ENCODE assay signal across 19 cellular contexts in the genomic region with DNA sequence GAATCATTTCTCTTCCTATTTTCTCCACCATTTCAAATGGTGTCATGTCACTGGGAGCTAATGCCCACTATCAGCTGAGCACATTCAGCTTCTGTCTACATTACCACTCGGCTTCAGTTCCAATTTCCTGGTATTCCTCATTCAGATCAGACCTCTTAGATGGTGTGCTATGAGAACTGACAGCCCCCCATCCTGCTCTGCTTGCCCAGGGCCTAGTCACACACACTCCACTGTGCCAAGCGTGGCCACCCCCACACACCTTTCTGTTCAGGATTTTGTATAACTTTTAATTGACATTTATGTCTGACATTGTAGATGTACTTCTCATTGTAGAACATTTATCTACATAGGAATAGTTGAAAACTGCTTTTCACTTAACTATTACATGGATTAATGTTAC.
DNase-seq lines count a peak whose midpoint lies in the region; ATAC-seq, FAIRE-seq and TF ChIP-seq lines count a peak whose summit lies in the region.
"Had no signal": no experiment of that assay in that cellular context is flagged by ENCODE, and none has a peak within 500 bp of the region (broad histone marks: within the 10 kb centered on the region; RNA-seq: fewer than 3 reads in every experiment).

No MANE protein-coding gene starts in this region.

- TF ChIP-seq CTCF in heart left ventricle (IDR thresholded peaks at IDR 0.05) (no peak), right atrium auricular region (IDR thresholded peaks at IDR 0.05) (no peak), brain (conservative IDR thresholded peaks at IDR 0.05) (no peak)

- H3K9me3 ChIP-seq in heart left ventricle (no peaks in the 10 kb centered on the region), right atrium auricular region (no peaks in the 10 kb centered on the region)
- H3K9me3 ChIP-seq: BLaER1 treated with 17β-estradiol and CSF1 and Interleukin-3, amounts not matched to agents 10 nM and 100 nM had no signal

- H3K36me3 ChIP-seq in heart left ventricle = no peaks in the 10 kb centered on the region
- no peaks in the 10 kb centered on the region for H3K36me3 ChIP-seq in right atrium auricular region
- H3K36me3 ChIP-seq: BLaER1 treated with 17β-estradiol and CSF1 and Interleukin-3, amounts not matched to agents 10 nM and 100 nM had no signal

- H3K27me3 ChIP-seq in heart left ventricle (no peaks in the 10 kb centered on the region), right atrium auricular region (no peaks in the 10 kb centered on the region)
- H3K27me3 ChIP-seq: BLaER1 treated with 17β-estradiol and CSF1 and Interleukin-3, amounts not matched to agents 10 nM and 100 nM had no signal

- H3K4me1 ChIP-seq in heart left ventricle (peaks cover 0 to 39% (median 4%) of the 10 kb centered on the region in 12 donors), right atrium auricular region (peaks cover 0 to 4% of the 10 kb centered on the region in 2 donors)
- H3K4me1 ChIP-seq: BLaER1 treated with 17β-estradiol and CSF1 and Interleukin-3, amounts not matched to agents 10 nM and 100 nM had no signal

- TF ChIP-seq POLR2A in heart left ventricle (IDR thresholded peaks at IDR 0.05) = no peak
- no peak for TF ChIP-seq POLR2A in H54 (IDR thresholded peaks at IDR 0.05; ENCODE audit: low read depth, low read length)

- peak overlapping the region in 3 of 5 experiments; percentile 2 to 21 (median 2) for H3K27ac Mint-ChIP-seq in brain
- H3K27ac Mint-ChIP-seq: B cell; CD8-positive, alpha-beta T cell; HFFc6 had no signal

- H3K27ac ChIP-seq in heart left ventricle = peak overlapping the region in 2 of 12 donors; percentile 14 to 33
- no peak overlapping the region for H3K27ac ChIP-seq in right atrium auricular region
- H3K27ac ChIP-seq: BLaER1 treated with 17β-estradiol and CSF1 and Interleukin-3, amounts not matched to agents 10 nM and 100 nM; GM23248; HL-60 had no signal

- WGBS in heart left ventricle, 4 donors = 63 to 71% (median 65%) methylated on average over 2 of the region's 2 CpGs

- H3K27me3 Mint-ChIP-seq in brain = no peaks in the 10 kb centered on the region
- H3K27me3 Mint-ChIP-seq: B cell had no signal

- H3K4me3 Mint-ChIP-seq in brain = no peak overlapping the region
- H3K4me3 Mint-ChIP-seq: B cell; CD8-positive, alpha-beta T cell; HFFc6 had no signal

- ATAC-seq in heart left ventricle = peak in 3 of 4 donors; percentile 25 to 69 (median 41)
- ATAC-seq in GM19324 (IDR thresholded peaks at IDR 0.05; ENCODE audit: low FRiP score, unreplicated experiment) = no peak
- ATAC-seq: CD8-positive, alpha-beta T cell; GM12878; HCT116 had no signal

- peaks cover 2% of the 10 kb centered on the region for H3K4me1 Mint-ChIP-seq in brain
- H3K4me1 Mint-ChIP-seq: B cell had no signal

- intact Hi-C loops in heart left ventricle (cut with DNase I) = no loop called here

- no peaks in the 10 kb centered on the region for H3K9me3 Mint-ChIP-seq in brain
- H3K9me3 Mint-ChIP-seq: CD8-positive, alpha-beta T cell; HFFc6 had no signal

- FAIRE-seq in H54 (lab: Jason Lieb, UNC) = peak; percentile 43
- FAIRE-seq: GM12878, GM19239 had no signal

- DNase-seq in heart left ventricle = no peak
- no peak for DNase-seq in right atrium auricular region (ENCODE audit: low spot score)
- DNase-seq in H54 (ENCODE audit: insufficient read length, low spot score) = no peak
- DNase-seq in putamen (ENCODE audit: low spot score) = peak; percentile 7
- DNase-seq in RPMI8226 = no peak
- DNase-seq: Calu3; CD8-positive, alpha-beta T cell; DMS79 treated with DMSO at 0.1 percent for 48 hours; GM23248; H7; HFFc6 had no signal

- peaks cover 3% of the 10 kb centered on the region for H3K36me3 Mint-ChIP-seq in brain

- H3K4me3 ChIP-seq in heart left ventricle (no peak overlapping the region), right atrium auricular region (no peak overlapping the region)
- H3K4me3 ChIP-seq: BLaER1 treated with 17β-estradiol and CSF1 and Interleukin-3, amounts not matched to agents 10 nM and 100 nM; GM12878; GM23248 had no signal
